ENCODE assay signal across 8 cellular contexts in the genomic region with DNA sequence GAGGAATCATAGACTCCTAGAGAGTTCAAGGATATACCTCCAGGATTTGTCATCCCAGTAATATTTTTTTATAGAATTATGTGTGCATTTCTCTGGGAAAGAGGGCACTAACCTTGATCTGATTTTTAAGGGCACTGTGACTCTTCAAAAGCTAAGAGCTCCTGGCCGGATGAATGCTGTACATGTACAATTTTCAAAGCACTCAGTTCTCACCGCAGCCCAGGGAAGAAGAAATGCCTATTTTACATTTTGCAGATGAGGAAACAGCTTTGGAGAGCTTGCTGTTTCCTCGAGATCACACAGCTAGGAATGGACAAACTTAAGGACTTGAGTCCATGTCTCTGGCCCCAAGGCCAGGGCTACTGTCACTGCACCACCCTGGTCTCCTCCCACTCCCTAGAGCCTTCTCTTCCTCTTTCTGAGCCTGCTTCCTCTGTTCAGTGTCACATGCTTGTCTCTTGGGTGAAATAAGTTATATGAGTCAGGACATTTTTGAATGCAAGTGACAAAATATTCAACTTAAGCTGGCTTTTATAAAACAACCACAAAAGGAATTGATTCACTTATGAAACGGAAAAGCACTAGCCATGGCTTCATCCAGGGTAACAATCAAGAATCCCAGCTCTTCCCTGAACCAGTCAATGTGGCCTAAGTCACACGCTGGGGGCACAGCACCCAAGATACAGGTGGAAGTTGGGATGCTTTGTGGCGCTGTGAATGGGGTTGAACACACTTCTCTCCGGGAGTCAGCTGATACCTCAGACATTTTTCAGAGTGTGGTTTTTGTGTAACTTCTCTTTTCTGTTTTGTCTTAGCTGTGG. TPM values are rescaled to one million over a fixed set of nuclear protein-coding genes. Genes with fewer than 3 reads are reported as not detected.
DNase-seq lines count a peak whose midpoint lies in the region; ATAC-seq and TF ChIP-seq lines count a peak whose summit lies in the region.

No MANE protein-coding gene starts in this region.

- H3K27me3 ChIP-seq in right lobe of liver = no peaks in the 10 kb centered on the region

- H3K27ac Mint-ChIP-seq in activated naive CD4-positive, alpha-beta T cell treated with anti-CD3 and anti-CD28 coated beads, Interleukin-2, amount 10 ng/mL, durations not matched to agents 7 days and 5 days = peak overlapping the region; percentile 93
- peak overlapping the region; percentile 92 for H3K27ac Mint-ChIP-seq in T-helper 2 cell treated with Interferon-gamma antibody and Interleukin-4, amounts not matched to agents 5 μg/mL and 100 μg/mL, for 36 hours

- CTCF ChIA-PET in activated naive CD4-positive, alpha-beta T cell treated with anti-CD3 and anti-CD28 coated beads, Interleukin-2, amount 10 ng/mL, durations not matched to agents 7 days and 5 days (lab: Charles Lee) = interaction anchor here (0.6 to 2.9 kb wide), 10 partner anchors 17 to 220 kb away, joined by 3 to 17 read pairs (median 3); a partner anchor contains a TSS

- intact Hi-C loops in right lobe of liver (cut with DNase I) = no loop called here

- no peak for TF ChIP-seq CTCF in right lobe of liver (IDR thresholded peaks at IDR 0.05)

- peaks cover 0 to 3% (median 0%) of the 10 kb centered on the region in 4 donors for H3K4me1 ChIP-seq in right lobe of liver

- H3K36me3 ChIP-seq in right lobe of liver = no peaks in the 10 kb centered on the region

- H3K9me3 ChIP-seq in right lobe of liver = no peaks in the 10 kb centered on the region

- no peak overlapping the region for H3K4me3 ChIP-seq in right lobe of liver

- H3K4me3 Mint-ChIP-seq in activated naive CD4-positive, alpha-beta T cell treated with anti-CD3 and anti-CD28 coated beads, Interleukin-2, amount 10 ng/mL, durations not matched to agents 7 days and 5 days = peak overlapping the region; percentile 74
- H3K4me3 Mint-ChIP-seq in T-helper 2 cell treated with Interferon-gamma antibody and Interleukin-4, amounts not matched to agents 5 μg/mL and 100 μg/mL, for 36 hours = peak overlapping the region; percentile 88

- peaks cover 25% of the 10 kb centered on the region for H3K27me3 Mint-ChIP-seq in activated naive CD4-positive, alpha-beta T cell treated with anti-CD3 and anti-CD28 coated beads, Interleukin-2, amount 10 ng/mL, durations not matched to agents 7 days and 5 days
- H3K27me3 Mint-ChIP-seq in T-helper 2 cell treated with Interferon-gamma antibody and Interleukin-4, amounts not matched to agents 5 μg/mL and 100 μg/mL, for 36 hours (ENCODE audit: low read depth) = peaks cover 13% of the 10 kb centered on the region

- no peak for TF ChIP-seq POLR2A in right lobe of liver (IDR thresholded peaks at IDR 0.05)

- peak overlapping the region in 2 of 3 donors; percentile 50 to 54 for H3K27ac ChIP-seq in right lobe of liver

- ATAC-seq in HG03135 (IDR thresholded peaks at IDR 0.05; ENCODE audit: unreplicated experiment) (peak; percentile 72), right lobe of liver (peak; percentile 56 to 75 (median 72)), HG02840 (IDR thresholded peaks at IDR 0.05; ENCODE audit: low FRiP score, unreplicated experiment) (no peak)

- WGBS in right lobe of liver (ENCODE audit: insufficient coverage, low coverage, low lambda C conversion rate, missing lambda C conversion rate) = 30% methylated on average over 5 of the region's 7 CpGs

- H3K9me3 Mint-ChIP-seq in activated naive CD4-positive, alpha-beta T cell treated with anti-CD3 and anti-CD28 coated beads, Interleukin-2, amount 10 ng/mL, durations not matched to agents 7 days and 5 days = peaks cover 10% of the 10 kb centered on the region
- peaks cover 7% of the 10 kb centered on the region for H3K9me3 Mint-ChIP-seq in T-helper 2 cell treated with Interferon-gamma antibody and Interleukin-4, amounts not matched to agents 5 μg/mL and 100 μg/mL, for 36 hours

- peak; percentile 46 for DNase-seq in activated naive CD4-positive, alpha-beta T cell treated with anti-CD3 and anti-CD28 coated beads, Interleukin-2, amount 10 ng/mL, durations not matched to agents 7 days and 5 days
- DNase-seq in activated naive CD4-positive, alpha-beta T cell (lab: John Stamatoyannopoulos, UW) = no peak
- DNase-seq in T-helper 2 cell treated with Interferon-gamma antibody and Interleukin-4, amounts not matched to agents 5 μg/mL and 100 μg/mL, for 36 hours (ENCODE audit: low spot score) = no peak
- DNase-seq in right lobe of liver (no peak), iPS-NIHi7 (ENCODE audit: extremely low spot score) (no peak), NCI-H1092 (lab: John Stamatoyannopoulos, UW) (no peak)

- peaks cover 23% of the 10 kb centered on the region for H3K36me3 Mint-ChIP-seq in activated naive CD4-positive, alpha-beta T cell treated with anti-CD3 and anti-CD28 coated beads, Interleukin-2, amount 10 ng/mL, durations not matched to agents 7 days and 5 days
- peaks cover 11% of the 10 kb centered on the region for H3K36me3 Mint-ChIP-seq in T-helper 2 cell treated with Interferon-gamma antibody and Interleukin-4, amounts not matched to agents 5 μg/mL and 100 μg/mL, for 36 hours (ENCODE audit: low read depth)

- peaks cover 77% of the 10 kb centered on the region for H3K4me1 Mint-ChIP-seq in activated naive CD4-positive, alpha-beta T cell treated with anti-CD3 and anti-CD28 coated beads, Interleukin-2, amount 10 ng/mL, durations not matched to agents 7 days and 5 days
- H3K4me1 Mint-ChIP-seq in T-helper 2 cell treated with Interferon-gamma antibody and Interleukin-4, amounts not matched to agents 5 μg/mL and 100 μg/mL, for 36 hours (ENCODE audit: low read depth) = peaks cover 65% of the 10 kb centered on the region

RNA-seq across cellular contexts. Expression of a gene that starts 45.6 kb away (rescaled TPM):
- 10 to 100 TPM in 5 of 6 experiments, 1 to 10 TPM in 1; 9.6 to 26.4 (median 13.4) TPM for total RNA-seq in right lobe of liver
